Comparison of ENCODE assay signal across 1 cellular context in the genomic region with DNA sequence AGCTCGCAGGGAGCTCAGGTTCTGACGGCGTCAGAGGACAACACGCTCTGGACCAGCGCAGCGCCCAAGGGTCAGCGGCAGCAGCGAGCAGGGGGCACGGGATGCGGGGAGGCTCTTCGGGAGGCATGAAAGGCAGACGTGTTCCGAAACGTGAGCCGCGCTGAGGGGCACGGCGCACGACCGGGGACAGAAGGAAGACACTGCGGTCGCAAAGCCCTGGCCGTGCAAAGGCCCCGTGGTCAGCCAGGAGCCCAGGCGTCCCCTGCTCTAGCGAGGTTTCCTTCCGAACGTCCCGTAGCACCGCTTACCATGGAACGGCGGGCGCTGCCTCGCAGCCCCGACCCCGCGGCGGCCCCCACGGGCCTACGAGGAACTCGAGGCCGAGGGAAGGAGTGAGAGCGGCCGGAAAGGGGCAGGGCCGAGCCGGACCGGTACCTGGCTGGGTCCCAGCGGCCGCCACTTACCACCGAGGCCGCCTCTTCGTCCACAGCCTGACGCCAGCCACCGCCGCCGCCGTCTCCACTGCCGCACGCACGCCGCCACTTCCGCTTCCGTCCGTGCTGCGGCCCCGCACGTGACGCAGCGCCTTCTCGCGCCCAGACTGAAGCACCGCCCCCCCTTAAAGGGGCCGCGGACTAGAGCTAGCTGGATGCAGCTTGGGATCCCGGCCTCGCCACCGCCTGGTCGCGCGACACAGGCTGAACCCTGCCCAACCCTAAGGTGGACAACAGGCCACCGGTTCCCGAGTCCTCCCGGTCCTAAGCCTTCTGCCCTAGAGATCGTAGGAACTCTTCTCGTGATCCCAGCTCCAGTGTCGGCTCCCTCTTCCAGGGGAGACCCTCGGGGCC.
A peak's percentile ranks its signal among the peaks of the same experiment; 100 is the strongest.
TF ChIP-seq lines count a peak whose summit lies in the region.

No MANE protein-coding gene starts in this region.

TF ChIP-seq in HepG2, 621 proteins besides CTCF, POLR2A, EP300 and RAD21 (continued from another document and continues in another):
- TF ChIP-seq, protein P1, sequence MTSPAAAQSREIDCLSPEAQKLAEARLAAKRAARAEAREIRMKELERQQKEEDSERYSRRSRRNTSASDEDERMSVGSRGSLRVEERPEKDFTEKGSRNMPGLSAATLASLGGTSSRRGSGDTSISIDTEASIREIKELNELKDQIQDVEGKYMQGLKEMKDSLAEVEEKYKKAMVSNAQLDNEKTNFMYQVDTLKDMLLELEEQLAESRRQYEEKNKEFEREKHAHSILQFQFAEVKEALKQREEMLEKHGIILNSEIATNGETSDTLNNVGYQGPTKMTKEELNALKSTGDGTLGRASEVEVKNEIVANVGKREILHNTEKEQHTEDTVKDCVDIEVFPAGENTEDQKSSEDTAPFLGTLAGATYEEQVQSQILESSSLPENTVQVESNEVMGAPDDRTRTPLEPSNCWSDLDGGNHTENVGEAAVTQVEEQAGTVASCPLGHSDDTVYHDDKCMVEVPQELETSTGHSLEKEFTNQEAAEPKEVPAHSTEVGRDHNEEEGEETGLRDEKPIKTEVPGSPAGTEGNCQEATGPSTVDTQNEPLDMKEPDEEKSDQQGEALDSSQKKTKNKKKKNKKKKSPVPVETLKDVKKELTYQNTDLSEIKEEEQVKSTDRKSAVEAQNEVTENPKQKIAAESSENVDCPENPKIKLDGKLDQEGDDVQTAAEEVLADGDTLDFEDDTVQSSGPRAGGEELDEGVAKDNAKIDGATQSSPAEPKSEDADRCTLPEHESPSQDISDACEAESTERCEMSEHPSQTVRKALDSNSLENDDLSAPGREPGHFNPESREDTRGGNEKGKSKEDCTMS (CRISPR knock-in tag; conservative IDR thresholded peaks at IDR 0.05), result no peak
- TF ChIP-seq ZBTB3 (CRISPR knock-in tag; IDR thresholded peaks at IDR 0.05; ENCODE audit: borderline replicate concordance, low read depth), result no peak
- TF ChIP-seq ZIK1 (CRISPR knock-in tag; IDR thresholded peaks at IDR 0.05; ENCODE audit: borderline replicate concordance, low read depth), result no peak; the same call in 1 of the 2 replicates
- no peak for TF ChIP-seq ZNF3 (CRISPR knock-in tag; IDR thresholded peaks at IDR 0.05)
- TF ChIP-seq PRMT3 (CRISPR knock-in tag; IDR thresholded peaks at IDR 0.05; ENCODE audit: borderline replicate concordance, low read depth), result no peak
- TF ChIP-seq ZNF607 (CRISPR knock-in tag; IDR thresholded peaks at IDR 0.05; ENCODE audit: borderline replicate concordance), result peak; percentile 80; the same call in 1 of the 2 replicates
- TF ChIP-seq ZNF543 (CRISPR knock-in tag; IDR thresholded peaks at IDR 0.05), result peak; percentile 83; the same call in 1 of the 2 replicates
- TF ChIP-seq SIX4 (CRISPR knock-in tag; IDR thresholded peaks at IDR 0.05), result peak; percentile 76; the same call in 1 of the 2 replicates
- TF ChIP-seq, protein P2, sequence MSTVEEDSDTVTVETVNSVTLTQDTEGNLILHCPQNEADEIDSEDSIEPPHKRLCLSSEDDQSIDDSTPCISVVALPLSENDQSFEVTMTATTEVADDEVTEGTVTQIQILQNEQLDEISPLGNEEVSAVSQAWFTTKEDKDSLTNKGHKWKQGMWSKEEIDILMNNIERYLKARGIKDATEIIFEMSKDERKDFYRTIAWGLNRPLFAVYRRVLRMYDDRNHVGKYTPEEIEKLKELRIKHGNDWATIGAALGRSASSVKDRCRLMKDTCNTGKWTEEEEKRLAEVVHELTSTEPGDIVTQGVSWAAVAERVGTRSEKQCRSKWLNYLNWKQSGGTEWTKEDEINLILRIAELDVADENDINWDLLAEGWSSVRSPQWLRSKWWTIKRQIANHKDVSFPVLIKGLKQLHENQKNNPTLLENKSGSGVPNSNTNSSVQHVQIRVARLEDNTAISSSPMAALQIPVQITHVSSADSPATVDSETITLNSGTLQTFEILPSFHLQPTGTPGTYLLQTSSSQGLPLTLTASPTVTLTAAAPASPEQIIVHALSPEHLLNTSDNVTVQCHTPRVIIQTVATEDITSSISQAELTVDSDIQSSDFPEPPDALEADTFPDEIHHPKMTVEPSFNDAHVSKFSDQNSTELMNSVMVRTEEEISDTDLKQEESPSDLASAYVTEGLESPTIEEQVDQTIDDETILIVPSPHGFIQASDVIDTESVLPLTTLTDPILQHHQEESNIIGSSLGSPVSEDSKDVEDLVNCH (CRISPR knock-in tag; IDR thresholded peaks at IDR 0.05), result no peak
- peak; percentile 75 for TF ChIP-seq SOX5 (CRISPR knock-in tag; IDR thresholded peaks at IDR 0.05; ENCODE audit: borderline replicate concordance)
- TF ChIP-seq GPN1 (CRISPR knock-in tag; IDR thresholded peaks at IDR 0.05; ENCODE audit: borderline replicate concordance), result peak; percentile 21; the same call in 1 of the 2 replicates
- TF ChIP-seq PHF8 (CRISPR knock-in tag; IDR thresholded peaks at IDR 0.05), result peak; percentile 80
- TF ChIP-seq ZNF335 (CRISPR knock-in tag; IDR thresholded peaks at IDR 0.05), result 0 out of 2 replicates have a peak, but pooled peaks have one; percentile 46
- TF ChIP-seq, protein P3, sequence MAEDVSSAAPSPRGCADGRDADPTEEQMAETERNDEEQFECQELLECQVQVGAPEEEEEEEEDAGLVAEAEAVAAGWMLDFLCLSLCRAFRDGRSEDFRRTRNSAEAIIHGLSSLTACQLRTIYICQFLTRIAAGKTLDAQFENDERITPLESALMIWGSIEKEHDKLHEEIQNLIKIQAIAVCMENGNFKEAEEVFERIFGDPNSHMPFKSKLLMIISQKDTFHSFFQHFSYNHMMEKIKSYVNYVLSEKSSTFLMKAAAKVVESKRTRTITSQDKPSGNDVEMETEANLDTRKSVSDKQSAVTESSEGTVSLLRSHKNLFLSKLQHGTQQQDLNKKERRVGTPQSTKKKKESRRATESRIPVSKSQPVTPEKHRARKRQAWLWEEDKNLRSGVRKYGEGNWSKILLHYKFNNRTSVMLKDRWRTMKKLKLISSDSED (CRISPR knock-in tag; IDR thresholded peaks at IDR 0.05), result 0 out of 2 replicates have a peak, but pooled peaks have one; percentile 33
- TF ChIP-seq, protein P4, sequence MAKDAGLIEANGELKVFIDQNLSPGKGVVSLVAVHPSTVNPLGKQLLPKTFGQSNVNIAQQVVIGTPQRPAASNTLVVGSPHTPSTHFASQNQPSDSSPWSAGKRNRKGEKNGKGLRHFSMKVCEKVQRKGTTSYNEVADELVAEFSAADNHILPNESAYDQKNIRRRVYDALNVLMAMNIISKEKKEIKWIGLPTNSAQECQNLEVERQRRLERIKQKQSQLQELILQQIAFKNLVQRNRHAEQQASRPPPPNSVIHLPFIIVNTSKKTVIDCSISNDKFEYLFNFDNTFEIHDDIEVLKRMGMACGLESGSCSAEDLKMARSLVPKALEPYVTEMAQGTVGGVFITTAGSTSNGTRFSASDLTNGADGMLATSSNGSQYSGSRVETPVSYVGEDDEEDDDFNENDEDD (CRISPR knock-in tag; IDR thresholded peaks at IDR 0.05; ENCODE audit: borderline replicate concordance), result peak; percentile 96
- peak; percentile 92 for TF ChIP-seq ATF7-NPFF (CRISPR knock-in tag; IDR thresholded peaks at IDR 0.05; ENCODE audit: low read depth)
- TF ChIP-seq, protein P5, sequence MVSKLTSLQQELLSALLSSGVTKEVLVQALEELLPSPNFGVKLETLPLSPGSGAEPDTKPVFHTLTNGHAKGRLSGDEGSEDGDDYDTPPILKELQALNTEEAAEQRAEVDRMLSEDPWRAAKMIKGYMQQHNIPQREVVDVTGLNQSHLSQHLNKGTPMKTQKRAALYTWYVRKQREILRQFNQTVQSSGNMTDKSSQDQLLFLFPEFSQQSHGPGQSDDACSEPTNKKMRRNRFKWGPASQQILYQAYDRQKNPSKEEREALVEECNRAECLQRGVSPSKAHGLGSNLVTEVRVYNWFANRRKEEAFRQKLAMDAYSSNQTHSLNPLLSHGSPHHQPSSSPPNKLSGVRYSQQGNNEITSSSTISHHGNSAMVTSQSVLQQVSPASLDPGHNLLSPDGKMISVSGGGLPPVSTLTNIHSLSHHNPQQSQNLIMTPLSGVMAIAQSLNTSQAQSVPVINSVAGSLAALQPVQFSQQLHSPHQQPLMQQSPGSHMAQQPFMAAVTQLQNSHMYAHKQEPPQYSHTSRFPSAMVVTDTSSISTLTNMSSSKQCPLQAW (CRISPR knock-in tag; IDR thresholded peaks at IDR 0.05), result peak; percentile 55
- TF ChIP-seq ZNF232 (CRISPR knock-in tag; IDR thresholded peaks at IDR 0.05; ENCODE audit: borderline replicate concordance), result no peak; the same call in 1 of the 2 replicates
- TF ChIP-seq ATAD3A (CRISPR knock-in tag; IDR thresholded peaks at IDR 0.05), result no peak
- no peak for TF ChIP-seq IRX3 (CRISPR knock-in tag; IDR thresholded peaks at IDR 0.05; ENCODE audit: borderline replicate concordance, low read depth)
- TF ChIP-seq ZNF670 (CRISPR knock-in tag; IDR thresholded peaks at IDR 0.05; ENCODE audit: borderline replicate concordance), result no peak
- TF ChIP-seq IRF2 (CRISPR knock-in tag; IDR thresholded peaks at IDR 0.05), result peak; percentile 92
- TF ChIP-seq ZNF235 (CRISPR knock-in tag; IDR thresholded peaks at IDR 0.05; ENCODE audit: borderline replicate concordance), result no peak; the same call in 1 of the 2 replicates
- TF ChIP-seq ZFX (CRISPR knock-in tag; IDR thresholded peaks at IDR 0.05; ENCODE audit: low read depth), result peak; percentile 79
- TF ChIP-seq, protein P6, sequence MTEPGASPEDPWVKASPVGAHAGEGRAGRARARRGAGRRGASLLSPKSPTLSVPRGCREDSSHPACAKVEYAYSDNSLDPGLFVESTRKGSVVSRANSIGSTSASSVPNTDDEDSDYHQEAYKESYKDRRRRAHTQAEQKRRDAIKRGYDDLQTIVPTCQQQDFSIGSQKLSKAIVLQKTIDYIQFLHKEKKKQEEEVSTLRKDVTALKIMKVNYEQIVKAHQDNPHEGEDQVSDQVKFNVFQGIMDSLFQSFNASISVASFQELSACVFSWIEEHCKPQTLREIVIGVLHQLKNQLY (CRISPR knock-in tag; IDR thresholded peaks at IDR 0.05), result peak; percentile 64; the same call in 1 of the 2 replicates
- TF ChIP-seq FIP1L1 (IDR thresholded peaks at IDR 0.05; ENCODE audit: borderline replicate concordance, insufficient read depth, low read depth, low read length), result no peak
- TF ChIP-seq KLF11 (CRISPR knock-in tag; IDR thresholded peaks at IDR 0.05), result no peak
- TF ChIP-seq, protein P7, sequence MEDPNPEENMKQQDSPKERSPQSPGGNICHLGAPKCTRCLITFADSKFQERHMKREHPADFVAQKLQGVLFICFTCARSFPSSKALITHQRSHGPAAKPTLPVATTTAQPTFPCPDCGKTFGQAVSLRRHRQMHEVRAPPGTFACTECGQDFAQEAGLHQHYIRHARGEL (CRISPR knock-in tag; IDR thresholded peaks at IDR 0.05), result no peak
- TF ChIP-seq, protein P8, sequence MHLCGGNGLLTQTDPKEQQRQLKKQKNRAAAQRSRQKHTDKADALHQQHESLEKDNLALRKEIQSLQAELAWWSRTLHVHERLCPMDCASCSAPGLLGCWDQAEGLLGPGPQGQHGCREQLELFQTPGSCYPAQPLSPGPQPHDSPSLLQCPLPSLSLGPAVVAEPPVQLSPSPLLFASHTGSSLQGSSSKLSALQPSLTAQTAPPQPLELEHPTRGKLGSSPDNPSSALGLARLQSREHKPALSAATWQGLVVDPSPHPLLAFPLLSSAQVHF (CRISPR knock-in tag; IDR thresholded peaks at IDR 0.05), result peak; percentile 75; the same call in 1 of the 2 replicates
- no peak for TF ChIP-seq MATR3 (CRISPR knock-in tag; IDR thresholded peaks at IDR 0.05)
- peak; percentile 75 for TF ChIP-seq SP2 (CRISPR knock-in tag; IDR thresholded peaks at IDR 0.05)
- no peak for TF ChIP-seq SIN3B (IDR thresholded peaks at IDR 0.05; ENCODE audit: low read length)
- TF ChIP-seq TARDBP (CRISPR knock-in tag; IDR thresholded peaks at IDR 0.05), result 0 out of 2 replicates have a peak, but pooled peaks have one; percentile 29
- TF ChIP-seq PAX8 (CRISPR knock-in tag; IDR thresholded peaks at IDR 0.05; ENCODE audit: borderline replicate concordance), result peak; percentile 88; the same call in 1 of the 2 replicates
- TF ChIP-seq, protein P9, sequence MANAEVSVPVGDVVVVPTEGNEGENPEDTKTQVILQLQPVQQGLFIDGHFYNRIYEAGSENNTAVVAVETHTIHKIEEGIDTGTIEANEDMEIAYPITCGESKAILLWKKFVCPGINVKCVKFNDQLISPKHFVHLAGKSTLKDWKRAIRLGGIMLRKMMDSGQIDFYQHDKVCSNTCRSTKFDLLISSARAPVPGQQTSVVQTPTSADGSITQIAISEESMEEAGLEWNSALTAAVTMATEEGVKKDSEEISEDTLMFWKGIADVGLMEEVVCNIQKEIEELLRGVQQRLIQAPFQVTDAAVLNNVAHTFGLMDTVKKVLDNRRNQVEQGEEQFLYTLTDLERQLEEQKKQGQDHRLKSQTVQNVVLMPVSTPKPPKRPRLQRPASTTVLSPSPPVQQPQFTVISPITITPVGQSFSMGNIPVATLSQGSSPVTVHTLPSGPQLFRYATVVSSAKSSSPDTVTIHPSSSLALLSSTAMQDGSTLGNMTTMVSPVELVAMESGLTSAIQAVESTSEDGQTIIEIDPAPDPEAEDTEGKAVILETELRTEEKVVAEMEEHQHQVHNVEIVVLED (CRISPR knock-in tag; IDR thresholded peaks at IDR 0.05; ENCODE audit: borderline replicate concordance), result peak; percentile 98
- no peak for TF ChIP-seq CHD2 (IDR thresholded peaks at IDR 0.05; ENCODE audit: low read depth, low read length)
- TF ChIP-seq, protein P10, sequence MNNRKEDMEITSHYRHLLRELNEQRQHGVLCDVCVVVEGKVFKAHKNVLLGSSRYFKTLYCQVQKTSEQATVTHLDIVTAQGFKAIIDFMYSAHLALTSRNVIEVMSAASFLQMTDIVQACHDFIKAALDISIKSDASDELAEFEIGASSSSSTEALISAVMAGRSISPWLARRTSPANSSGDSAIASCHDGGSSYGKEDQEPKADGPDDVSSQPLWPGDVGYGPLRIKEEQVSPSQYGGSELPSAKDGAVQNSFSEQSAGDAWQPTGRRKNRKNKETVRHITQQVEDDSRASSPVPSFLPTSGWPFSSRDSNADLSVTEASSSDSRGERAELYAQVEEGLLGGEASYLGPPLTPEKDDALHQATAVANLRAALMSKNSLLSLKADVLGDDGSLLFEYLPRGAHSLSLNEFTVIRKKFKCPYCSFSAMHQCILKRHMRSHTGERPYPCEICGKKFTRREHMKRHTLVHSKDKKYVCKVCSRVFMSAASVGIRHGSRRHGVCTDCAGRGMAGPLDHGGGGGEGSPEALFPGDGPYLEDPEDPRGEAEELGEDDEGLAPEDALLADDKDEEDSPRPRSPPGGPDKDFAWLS (CRISPR knock-in tag; IDR thresholded peaks at IDR 0.05; ENCODE audit: borderline replicate concordance), result peak; percentile 20; the same call in 1 of the 2 replicates
- TF ChIP-seq ZNF382 (CRISPR knock-in tag; IDR thresholded peaks at IDR 0.05; ENCODE audit: borderline replicate concordance), result no peak
- no peak for TF ChIP-seq MIER2 (CRISPR knock-in tag; IDR thresholded peaks at IDR 0.05)
- 0 out of 2 replicates have a peak, but pooled peaks have one; percentile 19 for TF ChIP-seq REXO4 (CRISPR knock-in tag; IDR thresholded peaks at IDR 0.05; ENCODE audit: borderline replicate concordance)
- no peak for TF ChIP-seq ISX (CRISPR knock-in tag; conservative IDR thresholded peaks at IDR 0.05)
- TF ChIP-seq, protein P11, sequence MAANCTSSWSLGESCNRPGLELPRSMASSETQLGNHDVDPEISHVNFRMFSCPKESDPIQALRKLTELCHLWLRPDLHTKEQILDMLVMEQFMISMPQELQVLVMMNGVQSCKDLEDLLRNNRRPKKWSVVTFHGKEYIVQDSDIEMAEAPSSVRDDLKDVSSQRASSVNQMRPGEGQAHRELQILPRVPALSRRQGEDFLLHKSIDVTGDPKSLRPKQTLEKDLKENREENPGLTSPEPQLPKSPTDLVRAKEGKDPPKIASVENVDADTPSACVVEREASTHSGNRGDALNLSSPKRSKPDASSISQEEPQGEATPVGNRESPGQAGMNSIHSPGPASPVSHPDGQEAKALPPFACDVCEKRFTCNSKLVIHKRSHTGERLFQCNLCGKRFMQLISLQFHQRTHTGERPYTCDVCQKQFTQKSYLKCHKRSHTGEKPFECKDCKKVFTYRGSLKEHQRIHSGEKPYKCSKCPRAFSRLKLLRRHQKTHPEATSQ (CRISPR knock-in tag; IDR thresholded peaks at IDR 0.05; ENCODE audit: borderline replicate concordance), result no peak
